In the genomic region with DNA sequence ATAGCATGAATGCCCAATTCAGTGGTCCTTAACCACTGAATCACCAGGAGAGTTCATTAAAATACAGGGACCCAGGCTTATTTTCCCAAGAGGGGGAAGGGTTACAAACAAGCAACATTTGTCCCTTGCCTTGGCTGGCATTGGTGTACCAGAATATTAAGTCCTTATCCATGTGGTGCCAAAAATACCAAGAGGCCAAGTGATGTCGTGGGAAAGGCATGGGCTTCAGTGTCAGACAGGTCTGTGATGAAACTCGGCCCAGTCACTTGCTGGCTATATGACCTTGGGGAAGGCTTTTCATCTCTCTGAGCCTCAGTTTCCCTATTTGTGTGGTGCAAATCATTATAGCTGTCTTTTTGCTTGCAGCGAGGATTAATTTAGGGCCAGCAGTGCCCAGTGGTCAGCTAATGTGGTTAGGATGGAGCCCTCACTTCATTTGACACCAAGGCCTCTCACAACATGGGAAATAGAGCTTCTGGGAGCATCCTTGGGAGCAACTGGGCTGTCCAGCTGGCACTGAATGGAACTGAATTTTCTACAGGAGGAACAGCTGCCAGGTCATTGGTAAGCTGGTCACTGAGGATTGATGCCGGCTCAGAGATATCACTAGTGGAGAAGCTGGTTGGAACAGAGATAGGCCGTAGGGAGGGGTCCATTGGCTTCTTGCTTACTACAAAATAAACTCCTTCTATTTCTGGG, we compare ENCODE assay signal across 23 cellular contexts.
DNase-seq lines count a peak whose midpoint lies in the region; ATAC-seq and TF ChIP-seq lines count a peak whose summit lies in the region.
"Had no signal": no experiment of that assay in that cellular context is flagged by ENCODE, and none has a peak within 500 bp of the region (broad histone marks: within the 10 kb centered on the region; RNA-seq: fewer than 3 reads in every experiment).

No MANE protein-coding gene starts in this region.

- no peak overlapping the region for H3K9ac ChIP-seq in subcutaneous abdominal adipose tissue (ENCODE audit: low read length in 5 of 5)
- H3K9ac ChIP-seq: SK-N-SH had no signal

- no peaks in the 10 kb centered on the region for H3K9me3 ChIP-seq in right atrium auricular region
- H3K9me3 ChIP-seq in subcutaneous abdominal adipose tissue (ENCODE audit: control insufficient read depth in 5 of 5, low read length in 5 of 5), result no peaks in the 10 kb centered on the region
- H3K9me3 ChIP-seq: Caco-2, SK-N-SH had no signal

- DNase-seq in Right ventricle myocardium superior (no peak), right atrium auricular region (ENCODE audit: low spot score) (no peak), M059J (ENCODE audit: low read depth) (peak; percentile 18), midbrain (lab: John Stamatoyannopoulos, UW) (peak; percentile 18), A172 (ENCODE audit: low spot score) (no peak)
- DNase-seq in activated CD4-positive, alpha-beta T cell treated with anti-CD3 and anti-CD28 coated beads, Interleukin-2, amount 50 U/mL, for 48 hours, result no peak
- DNase-seq: AML-193; C1 segment of cervical spinal cord; Caco-2; CD4-positive, alpha-beta memory T cell; GF-D8; HCEC 1CT; NCI-H1092 treated with DMSO at 0.1 percent for 48 hours; NCI-H1436; NCI-H187; NCI-H2081 treated with DMSO at 0.1 percent for 48 hours; NCI-H2171; NCI-H226; NCI-H510A; NCI-H69; SK-N-SH had no signal

- no peak overlapping the region for H3K27ac ChIP-seq in right atrium auricular region
- H3K27ac ChIP-seq in subcutaneous abdominal adipose tissue (ENCODE audit: low read depth, low read length), result peak overlapping the region; percentile 77

- no peak overlapping the region for H3K4me3 ChIP-seq in right atrium auricular region
- no peak overlapping the region for H3K4me3 ChIP-seq in subcutaneous abdominal adipose tissue (ENCODE audit: low read depth in 1 of 5, low read length in 5 of 5)

- H3K27me3 ChIP-seq in right atrium auricular region (no peaks in the 10 kb centered on the region), subcutaneous abdominal adipose tissue (ENCODE audit: control insufficient read depth in 5 of 5, insufficient read depth in 4 of 5, low read length in 5 of 5) (no peaks in the 10 kb centered on the region)

- intact Hi-C loops in Right ventricle myocardium superior (cut with DNase I), result no loop called here

- H3K4me1 ChIP-seq in right atrium auricular region (no peaks in the 10 kb centered on the region), subcutaneous abdominal adipose tissue (ENCODE audit: control insufficient read depth in 5 of 5, insufficient read depth in 5 of 5, low read length in 5 of 5) (peaks cover 3 to 34% (median 20%) of the 10 kb centered on the region in 5 donors)

- no peak for TF ChIP-seq CTCF in right atrium auricular region (IDR thresholded peaks at IDR 0.05)

- H3K36me3 ChIP-seq in right atrium auricular region, result no peaks in the 10 kb centered on the region
- H3K36me3 ChIP-seq in subcutaneous abdominal adipose tissue (ENCODE audit: control insufficient read depth in 5 of 5, insufficient read depth in 5 of 5, low read length in 5 of 5), result no peaks in the 10 kb centered on the region

- ATAC-seq in Right ventricle myocardium superior (ENCODE audit: poor library complexity), result peak; percentile 74
- ATAC-seq: Panc1 had no signal

Comparison
In these comparisons a context has a peak if more than half of its experiments do, and no peak if none do; other contexts are left out.
1. DNase-seq: peak in M059J (single experiment) and midbrain (single experiment); none in Right ventricle myocardium superior (single experiment), right atrium auricular region (single experiment), activated CD4-positive, alpha-beta T cell treated with anti-CD3 and anti-CD28 coated beads, Interleukin-2, amount 50 U/mL, for 48 hours (0 of 2) and A172 (single experiment).